In the genomic region with DNA sequence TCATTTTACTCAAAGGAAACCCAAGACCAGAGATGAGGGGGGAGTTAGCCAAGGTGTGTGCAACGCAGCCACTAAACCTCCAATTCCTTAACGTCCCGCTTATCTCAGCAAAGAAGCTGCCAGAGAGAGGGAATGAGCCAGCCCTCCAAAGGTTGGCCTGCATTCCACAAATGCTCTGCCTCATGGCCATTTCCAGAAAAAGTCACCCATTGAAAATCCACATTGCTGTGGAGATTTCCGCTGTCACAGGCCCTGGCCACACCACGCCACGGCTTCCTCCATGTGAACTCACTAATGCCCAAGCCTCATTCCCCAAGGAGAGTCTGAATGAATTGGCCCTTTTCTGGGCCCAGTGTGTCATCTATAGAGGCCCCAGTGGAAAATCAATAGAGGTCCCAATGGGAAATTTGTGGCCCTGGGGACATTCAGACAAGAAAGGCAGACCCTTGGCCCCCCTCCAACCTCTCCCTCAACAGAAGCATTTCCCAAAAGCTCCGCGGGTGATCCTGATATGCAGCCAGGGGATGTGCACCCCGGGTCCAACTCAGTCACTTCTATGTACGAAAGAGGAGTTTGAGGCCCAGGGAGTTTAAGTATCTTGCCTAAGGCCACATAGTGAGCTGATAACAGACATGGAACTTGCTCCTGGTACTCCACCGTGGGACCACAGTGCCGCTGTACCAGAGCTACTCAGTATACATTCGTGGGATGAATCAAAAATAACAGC, we compare ENCODE assay signal across 10 cellular contexts. TPM values are rescaled to one million over a fixed set of nuclear protein-coding genes. Genes with fewer than 3 reads are reported as not detected.
DNase-seq lines count a peak whose midpoint lies in the region; ATAC-seq and TF ChIP-seq lines count a peak whose summit lies in the region.
"Had no signal": no experiment of that assay in that cellular context is flagged by ENCODE, and none has a peak within 500 bp of the region (broad histone marks: within the 10 kb centered on the region; RNA-seq: fewer than 3 reads in every experiment).

No MANE protein-coding gene starts in this region.

- H3K4me3 ChIP-seq in BLaER1 treated with 17β-estradiol and CSF1 and Interleukin-3, amounts not matched to agents 10 nM and 100 nM, result no peak overlapping the region
- H3K4me3 ChIP-seq in neuronal stem cell (ENCODE audit: low read length in 2 of 2), result no peak overlapping the region

- peaks cover 0 to 9% (median 0%) of the 10 kb centered on the region in 11 experiments; a peak in 2 of 22 replicates for H3K36me3 ChIP-seq in BLaER1 treated with 17β-estradiol and CSF1 and Interleukin-3, amounts not matched to agents 10 nM and 100 nM
- H3K36me3 ChIP-seq in neuronal stem cell (replicated peaks in 1 of 2; ENCODE audit: control insufficient read depth in 2 of 2, insufficient read depth in 2 of 2, low read length in 2 of 2), result peaks cover 68 to 80% of the 10 kb centered on the region in 2 donors

- H3K27me3 ChIP-seq in BLaER1 treated with 17β-estradiol and CSF1 and Interleukin-3, amounts not matched to agents 10 nM and 100 nM, result peaks cover 10 to 53% (median 26%) of the 10 kb centered on the region in 11 experiments; a peak in 20 of 22 replicates
- no peaks in the 10 kb centered on the region for H3K27me3 ChIP-seq in neuronal stem cell (ENCODE audit: control insufficient read depth in 3 of 3, insufficient read depth in 3 of 3, low read depth in 1 of 3, low read length in 3 of 3)

- POLR2A ChIA-PET in RWPE1 (lab: Yijun Ruan, JAX; ENCODE audit: low non-redundant PET), result interaction anchor here (1.1 to 1.7 kb wide), 2 partner anchors 8 to 17 kb away, joined by 3 to 6 read pairs; no protein-coding TSS in a partner anchor
- POLR2A ChIA-PET in T-cell (lab: Charles Lee), result interaction anchor here in 1 of 2 donors (0.6 kb wide), 1 partner anchor 119 kb away, joined by 3 read pairs; no protein-coding TSS in a partner anchor

- no peak overlapping the region for H4K8ac ChIP-seq in neuronal stem cell (ENCODE audit: low read depth, low read length)

- no peak overlapping the region for H3K23ac ChIP-seq in neuronal stem cell (ENCODE audit: low read depth, low read length, poor library complexity)

- peaks cover 7 to 11% (median 9%) of the 10 kb centered on the region in 3 donors for H3K4me1 Mint-ChIP-seq in T-cell
- H3K4me1 Mint-ChIP-seq: CD4-positive, CD25-positive, alpha-beta regulatory T cell had no signal

- H2BK12ac ChIP-seq in neuronal stem cell (ENCODE audit: low read length), result no peak overlapping the region

- H2BK15ac ChIP-seq in neuronal stem cell (ENCODE audit: low read length), result peak overlapping the region; percentile 99

- no peak overlapping the region for H3K27ac ChIP-seq in BLaER1 treated with 17β-estradiol and CSF1 and Interleukin-3, amounts not matched to agents 10 nM and 100 nM
- H3K27ac ChIP-seq in RWPE1, result peak overlapping the region; percentile 99
- H3K27ac ChIP-seq in neuronal stem cell (replicated peaks; ENCODE audit: low read length), result peak overlapping the region; percentile 91
- H3K27ac ChIP-seq: VCaP had no signal

- peak overlapping the region; percentile 53 for H3K4ac ChIP-seq in neuronal stem cell (ENCODE audit: low read length)

- no peak for TF ChIP-seq CTCF in RWPE1 (conservative IDR thresholded peaks at IDR 0.05; ENCODE audit: low read depth)

- H3K36me3 Mint-ChIP-seq in T-cell, result no peaks in the 10 kb centered on the region
- H3K36me3 Mint-ChIP-seq: CD4-positive, CD25-positive, alpha-beta regulatory T cell had no signal

- H3K27ac Mint-ChIP-seq in T-cell, result no peak overlapping the region
- H3K27ac Mint-ChIP-seq: CD4-positive, CD25-positive, alpha-beta regulatory T cell had no signal

- H3K9me3 ChIP-seq in BLaER1 treated with 17β-estradiol and CSF1 and Interleukin-3, amounts not matched to agents 10 nM and 100 nM (replicated peaks in 1 of 11), result no peaks in the 10 kb centered on the region
- H3K9me3 ChIP-seq in neuronal stem cell (replicated peaks in 1 of 2; ENCODE audit: control insufficient read depth in 2 of 2, insufficient read depth in 1 of 2, low read depth in 1 of 2, low read length in 2 of 2), result no peaks in the 10 kb centered on the region

- peaks cover 58 to 81% (median 76%) of the 10 kb centered on the region in 10 experiments for H3K4me1 ChIP-seq in BLaER1 treated with 17β-estradiol and CSF1 and Interleukin-3, amounts not matched to agents 10 nM and 100 nM
- H3K4me1 ChIP-seq in neuronal stem cell (ENCODE audit: control insufficient read depth in 2 of 2, insufficient read depth in 1 of 2, low read depth in 1 of 2, low read length in 2 of 2), result peaks cover 35 to 56% of the 10 kb centered on the region in 2 donors

- H3K9ac ChIP-seq in BLaER1 treated with 17β-estradiol and CSF1 and Interleukin-3, amounts not matched to agents 10 nM and 100 nM, result peak overlapping the region in 1 of 11 experiments; percentile 10; a peak in 1 of 22 replicates
- no peak overlapping the region for H3K9ac ChIP-seq in neuronal stem cell (ENCODE audit: low read depth, low read length, poor library complexity)

- H3K18ac ChIP-seq in neuronal stem cell (ENCODE audit: low read length), result peak overlapping the region; percentile 87

- H3K27me3 Mint-ChIP-seq in T-cell, result peaks cover 2% of the 10 kb centered on the region in 2 donors

- no peak overlapping the region for H2AFZ ChIP-seq in neuronal stem cell (ENCODE audit: low read length)

- peaks cover 41% of the 10 kb centered on the region for H3K79me1 ChIP-seq in neuronal stem cell (ENCODE audit: low read depth, low read length)

- peak overlapping the region; percentile 59 for H2AK5ac ChIP-seq in neuronal stem cell (ENCODE audit: low read depth, low read length)

- CTCF ChIA-PET in RWPE1 (lab: Yijun Ruan, JAX), result interaction anchor here (0.6 to 0.9 kb wide), 2 partner anchors 65 to 1086 kb away, joined by 3 to 4 read pairs; no protein-coding TSS in a partner anchor
- CTCF ChIA-PET in T-cell (lab: Charles Lee), result no interaction called here

- no peak overlapping the region for H3K14ac ChIP-seq in neuronal stem cell (ENCODE audit: low read length)

- H3K9me3 Mint-ChIP-seq in T-cell, result no peaks in the 10 kb centered on the region
- H3K9me3 Mint-ChIP-seq: CD4-positive, CD25-positive, alpha-beta regulatory T cell had no signal

- H2BK5ac ChIP-seq in neuronal stem cell (ENCODE audit: low read length), result peak overlapping the region; percentile 95

- peaks cover 0 to 55% (median 12%) of the 10 kb centered on the region in 11 experiments; a peak in 12 of 22 replicates for H4K20me1 ChIP-seq in BLaER1 treated with 17β-estradiol and CSF1 and Interleukin-3, amounts not matched to agents 10 nM and 100 nM

- peak overlapping the region; percentile 34 for H4K91ac ChIP-seq in neuronal stem cell (ENCODE audit: low read depth, low read length, poor library complexity)

- no peak for DNase-seq in RWPE1 (ENCODE audit: low spot score)
- peak; percentile 20 for DNase-seq in fibroblast of gingiva (ENCODE audit: low read depth)
- no peak for DNase-seq in neuronal stem cell (ENCODE audit: low spot score)
- DNase-seq in COLO668 (lab: John Stamatoyannopoulos, UW; ENCODE audit: unreplicated experiment), result no peak
- DNase-seq in MV-4-11 (lab: John Stamatoyannopoulos, UW), result no peak
- DNase-seq in NCI-H2081 treated with DMSO at 0.1 percent for 48 hours (lab: John Stamatoyannopoulos, UW), result no peak
- DNase-seq in T-cell, result no peak
- DNase-seq: CD4-positive, CD25-positive, alpha-beta regulatory T cell had no signal

- H3K4me3 Mint-ChIP-seq in T-cell, result no peak overlapping the region
- H3K4me3 Mint-ChIP-seq: CD4-positive, CD25-positive, alpha-beta regulatory T cell had no signal

- H3K4me2 ChIP-seq in BLaER1 treated with 17β-estradiol and CSF1 and Interleukin-3, amounts not matched to agents 10 nM and 100 nM, result peak overlapping the region; percentile 70 to 94 (median 84); a peak in 21 of 22 replicates
- H3K4me2 ChIP-seq in neuronal stem cell (ENCODE audit: insufficient read depth, low read length, poor library complexity, severe bottlenecking), result peak overlapping the region; percentile 59

- WGBS in neuronal stem cell (ENCODE audit: extremely low coverage in 2 of 2, insufficient read length in 2 of 2, insufficient replicate concordance in 1 of 2), 2 donors, result no CpG with 5 or more reads among the region's 13 CpGs

- no peak for ATAC-seq in T-cell (replicated peaks in 1 of 4)

- H2BK120ac ChIP-seq in neuronal stem cell (ENCODE audit: low read depth, low read length), result peak overlapping the region; percentile 94

RNA-seq across cellular contexts. Expression of a gene that starts 8.8 kb away (rescaled TPM):
- polyA plus RNA-seq in neuronal stem cell (2013, experiment 1 of 2), result 74.6 TPM
- polyA plus RNA-seq in neuronal stem cell (2013, experiment 2 of 2), result 73.7 TPM
- total RNA-seq in T-cell, result under 1 TPM in 4 of 5 donors, not detected in 1; 0.19 to 0.66 (median 0.41) TPM
- total RNA-seq: CD4-positive, CD25-positive, alpha-beta regulatory T cell had no signal
- polyA plus RNA-seq: CD4-positive, CD25-positive, alpha-beta regulatory T cell had no signal

Comparison
In these comparisons a context has a peak if more than half of its experiments do, and no peak if none do; other contexts are left out.
1. H3K27ac ChIP-seq: peak in RWPE1 (single experiment) and neuronal stem cell (single experiment); none in BLaER1 treated with 17β-estradiol and CSF1 and Interleukin-3, amounts not matched to agents 10 nM and 100 nM (0 of 11).